Comparison of ENCODE assay signal across 14 cellular contexts in genomic region chr20:62475819-62476073, GRCh38. TPM values are rescaled to one million over a fixed set of nuclear protein-coding genes. Genes with fewer than 3 reads are reported as not detected.
DNase-seq lines count a peak whose midpoint lies in the region; ATAC-seq and TF ChIP-seq lines count a peak whose summit lies in the region.
"Had no signal": no experiment of that assay in that cellular context is flagged by ENCODE, and none has a peak within 500 bp of the region (broad histone marks: within the 10 kb centered on the region; RNA-seq: fewer than 3 reads in every experiment).

Gene GATA5, minus strand, starts transcription at chr20:62475995. Its CDS starts 474 bp downstream, at chr20:62475521.

- H4K5ac ChIP-seq in mesendoderm (ENCODE audit: low read length): no peak within 1 kb of the TSS

- H2BK15ac ChIP-seq in mesendoderm (replicated peaks; ENCODE audit: low read depth): no peak within 1 kb of the TSS

- no peaks in the 10 kb centered on the region for H3K9me3 Mint-ChIP-seq in activated T-cell treated with anti-CD3 and anti-CD28 coated beads, Interleukin-2, amount 50 U/mL, for 72 hours
- H3K9me3 Mint-ChIP-seq in activated T-cell treated with anti-CD3 and anti-CD28 coated beads, Interleukin-2, amount 50 U/mL, for 24 hours: no peaks in the 10 kb centered on the region
- H3K9me3 Mint-ChIP-seq: activated T-helper 2 cell treated with anti-CD3 and anti-CD28 coated beads, Interferon-gamma antibody, Interleukin-2, Interleukin-4, amounts not matched to agents 10 μg/mL and 5 μg/mL and 100 μg/mL, durations not matched to agents 14 hours and 24 hours and 36 hours had no signal

- H3K27ac Mint-ChIP-seq in activated T-cell treated with anti-CD3 and anti-CD28 coated beads, Interleukin-2, amount 50 U/mL, for 72 hours: peak within 1 kb of the TSS; percentile 68
- H3K27ac Mint-ChIP-seq in activated T-cell treated with anti-CD3 and anti-CD28 coated beads, Interleukin-2, amount 50 U/mL, for 24 hours: no peak within 1 kb of the TSS
- H3K27ac Mint-ChIP-seq: activated T-helper 2 cell treated with anti-CD3 and anti-CD28 coated beads, Interferon-gamma antibody, Interleukin-2, Interleukin-4, amounts not matched to agents 10 μg/mL and 5 μg/mL and 100 μg/mL, durations not matched to agents 14 hours and 24 hours and 36 hours had no signal

- peak within 1 kb of the TSS; percentile 2 for H3K4ac ChIP-seq in mesendoderm (ENCODE audit: low read depth, low read length)

- H3K36me3 Mint-ChIP-seq in activated T-cell treated with anti-CD3 and anti-CD28 coated beads, Interleukin-2, amount 50 U/mL, for 72 hours (ENCODE audit: insufficient read depth in 2 of 2): no peaks in the 10 kb centered on the region
- H3K36me3 Mint-ChIP-seq in activated T-cell treated with anti-CD3 and anti-CD28 coated beads, Interleukin-2, amount 50 U/mL, for 24 hours (ENCODE audit: low read depth): no peaks in the 10 kb centered on the region

- H3K4me3 ChIP-seq in ectodermal cell (ENCODE audit: insufficient read depth, low read depth, low read length) (peak within 1 kb of the TSS; percentile 22), mesendoderm (ENCODE audit: low read length) (peak within 1 kb of the TSS; percentile 11), tibial artery (peak within 1 kb of the TSS; percentile 10 to 36), WERI-Rb-1 (ENCODE audit: low read depth, low read length) (no peak within 1 kb of the TSS)

- no peak for ATAC-seq in activated T-cell treated with anti-CD3 and anti-CD28 coated beads, Interleukin-2, amount 50 U/mL, for 72 hours (replicated peaks in 1 of 2)

- H3K36me3 ChIP-seq in ectodermal cell (ENCODE audit: control insufficient read depth, insufficient read depth, low read length) (no peaks in the 10 kb centered on the region), mesendoderm (ENCODE audit: control insufficient read depth, insufficient read depth, low read length) (no peaks in the 10 kb centered on the region), tibial artery (no peaks in the 10 kb centered on the region), WERI-Rb-1 (no peaks in the 10 kb centered on the region)
- H3K36me3 ChIP-seq: neutrophil had no signal

- peak within 1 kb of the TSS; percentile 63 for H3K9ac ChIP-seq in mesendoderm (ENCODE audit: low read length)

- H2AK5ac ChIP-seq in mesendoderm (ENCODE audit: low read length): no peak within 1 kb of the TSS

- no peak for DNase-seq in activated T-cell treated with anti-CD3 and anti-CD28 coated beads, Interleukin-2, amount 50 U/mL, for 72 hours
- no peak for DNase-seq in activated T-cell treated with anti-CD3 and anti-CD28 coated beads, Interleukin-2, amount 50 U/mL, for 24 hours
- DNase-seq in mesendoderm: no peak
- no peak for DNase-seq in tibial artery
- no peak for DNase-seq in globus pallidus (ENCODE audit: low spot score)
- no peak for DNase-seq in WERI-Rb-1
- no peak for DNase-seq in GM03348 (ENCODE audit: low spot score)
- DNase-seq: DMS79 treated with DMSO at 0.1 percent for 48 hours, KBM-7, NCI-H2107 had no signal

- no peaks in the 10 kb centered on the region for H3K79me1 ChIP-seq in mesendoderm (ENCODE audit: low read length)

- intact Hi-C loops in tibial artery (cut with DNase I; ENCODE audit: low total_unique reads): no loop called here

- peaks cover 44% of the 10 kb centered on the region for H3K27me3 Mint-ChIP-seq in activated T-cell treated with anti-CD3 and anti-CD28 coated beads, Interleukin-2, amount 50 U/mL, for 72 hours (ENCODE audit: low read depth)
- peaks cover 62% of the 10 kb centered on the region for H3K27me3 Mint-ChIP-seq in activated T-cell treated with anti-CD3 and anti-CD28 coated beads, Interleukin-2, amount 50 U/mL, for 24 hours

- H4K8ac ChIP-seq in mesendoderm (ENCODE audit: low read depth, low read length): no peak within 1 kb of the TSS

- H3K4me3 Mint-ChIP-seq in activated T-cell treated with anti-CD3 and anti-CD28 coated beads, Interleukin-2, amount 50 U/mL, for 72 hours: peak within 1 kb of the TSS; percentile 38 to 72
- H3K4me3 Mint-ChIP-seq in activated T-cell treated with anti-CD3 and anti-CD28 coated beads, Interleukin-2, amount 50 U/mL, for 24 hours: no peak within 1 kb of the TSS

- WGBS in ectodermal cell, 2 experiments: 0% methylated on average over 36 of the region's 36 CpGs
- WGBS in mesendoderm (ENCODE audit: extremely low coverage, insufficient coverage, low lambda C conversion rate): no CpG with 5 or more reads among the region's 36 CpGs

- H3K79me2 ChIP-seq in mesendoderm (ENCODE audit: control insufficient read depth, insufficient read depth, low read length): no peaks in the 10 kb centered on the region

- H3K4me2 ChIP-seq in mesendoderm (ENCODE audit: low read length): peak within 1 kb of the TSS; percentile 74

- peaks cover 26% of the 10 kb centered on the region for H3K4me1 ChIP-seq in ectodermal cell (ENCODE audit: control insufficient read depth, insufficient read depth, low read length)
- no peaks in the 10 kb centered on the region for H3K4me1 ChIP-seq in mesendoderm (ENCODE audit: control insufficient read depth, low read depth, low read length)
- peaks cover 0 to 29% (median 21%) of the 10 kb centered on the region in 4 donors for H3K4me1 ChIP-seq in tibial artery

- peak within 1 kb of the TSS; percentile 57 for H3K18ac ChIP-seq in mesendoderm (ENCODE audit: low read length)

- H3K27ac ChIP-seq in ectodermal cell (ENCODE audit: insufficient read depth, low read depth, low read length, poor library complexity, severe bottlenecking): no peak within 1 kb of the TSS
- no peak within 1 kb of the TSS for H3K27ac ChIP-seq in mesendoderm (ENCODE audit: low read depth, low read length)
- no peak within 1 kb of the TSS for H3K27ac ChIP-seq in tibial artery
- no peak within 1 kb of the TSS for H3K27ac ChIP-seq in WERI-Rb-1
- H3K27ac ChIP-seq: neutrophil had no signal

- H3K56ac ChIP-seq in mesendoderm (ENCODE audit: low read length): peak within 1 kb of the TSS; percentile 80

- H2BK5ac ChIP-seq in mesendoderm (ENCODE audit: low read length): no peak within 1 kb of the TSS

- H3K23ac ChIP-seq in mesendoderm (ENCODE audit: low read length): peak within 1 kb of the TSS; percentile 45

- H3K9me3 ChIP-seq in ectodermal cell (ENCODE audit: control insufficient read depth, low read length): no peaks in the 10 kb centered on the region
- no peaks in the 10 kb centered on the region for H3K9me3 ChIP-seq in tibial artery
- no peaks in the 10 kb centered on the region for H3K9me3 ChIP-seq in WERI-Rb-1 (ENCODE audit: severe bottlenecking)
- H3K9me3 ChIP-seq: neutrophil had no signal

- no peaks in the 10 kb centered on the region for H3K4me1 Mint-ChIP-seq in activated T-cell treated with anti-CD3 and anti-CD28 coated beads, Interleukin-2, amount 50 U/mL, for 72 hours (ENCODE audit: low read depth)
- no peaks in the 10 kb centered on the region for H3K4me1 Mint-ChIP-seq in activated T-cell treated with anti-CD3 and anti-CD28 coated beads, Interleukin-2, amount 50 U/mL, for 24 hours (ENCODE audit: low read depth)

- H3K27me3 ChIP-seq in ectodermal cell (ENCODE audit: control insufficient read depth, insufficient read depth, low read length, poor library complexity, severe bottlenecking) (peaks cover 81% of the 10 kb centered on the region), mesendoderm (ENCODE audit: insufficient read depth, low read length, poor library complexity) (peaks cover 31% of the 10 kb centered on the region), tibial artery (peaks cover 0 to 91% of the 10 kb centered on the region in 2 donors), WERI-Rb-1 (ENCODE audit: insufficient read depth, low read depth, severe bottlenecking) (no peaks in the 10 kb centered on the region)

- H2BK120ac ChIP-seq in mesendoderm (ENCODE audit: low read depth, low read length): no peak within 1 kb of the TSS

- TF ChIP-seq CTCF in tibial artery (IDR thresholded peaks at IDR 0.05) (no peak), WERI-Rb-1 (IDR thresholded peaks at IDR 0.05; ENCODE audit: low read depth, low read length) (no peak)

RNA-seq across cellular contexts. Expression of gene GATA5, which starts in this region (rescaled TPM):
- total RNA-seq in activated T-cell treated with anti-CD3 and anti-CD28 coated beads, Interleukin-2, amount 50 U/mL, for 72 hours: not detected
- 0.20 TPM for polyA plus RNA-seq in ectodermal cell (2013, experiment 1 of 4)
- 0.16 TPM for polyA plus RNA-seq in ectodermal cell (2013, experiment 2 of 4)
- polyA plus RNA-seq in ectodermal cell (2013, experiment 3 of 4): 0.53 TPM
- polyA plus RNA-seq in ectodermal cell (2013, experiment 4 of 4): 0.49 TPM
- 0.07 TPM for polyA plus RNA-seq in mesendoderm (2013, experiment 1 of 2)
- polyA plus RNA-seq in mesendoderm (2013, experiment 2 of 2): 0.10 TPM
- total RNA-seq: activated T-helper 2 cell treated with anti-CD3 and anti-CD28 coated beads, Interferon-gamma antibody, Interleukin-2, Interleukin-4, amounts not matched to agents 10 μg/mL and 5 μg/mL and 100 μg/mL, durations not matched to agents 14 hours and 24 hours and 36 hours; RPMI7951 had no signal
